ENCODE assay signal across 8 cellular contexts in genomic region chr2:210170442-210171303, GRCh38. TPM values are rescaled to one million over a fixed set of nuclear protein-coding genes. Genes with fewer than 3 reads are reported as not detected.
DNase-seq lines count a peak whose midpoint lies in the region; ATAC-seq and TF ChIP-seq lines count a peak whose summit lies in the region.

No MANE protein-coding gene starts in this region.

- intact Hi-C loops in left ventricle myocardium superior (cut with micrococcal nuclease): loop anchor here (10.0 kb wide), 1 partner anchor 166 kb away; the partner anchor contains the start of gene RPE

- DNase-seq in NCI-H1694 (lab: John Stamatoyannopoulos, UW): peak; percentile 92
- DNase-seq in T-helper 17 cell: peak; percentile 93 to 94 (median 94)
- DNase-seq in left ventricle myocardium superior: peak; percentile 96
- DNase-seq in progenitor cell of endocrine pancreas (ENCODE audit: low spot score, unreplicated experiment): peak; percentile 97
- peak; percentile 98 for DNase-seq in ureter (ENCODE audit: low spot score)

- no peaks in the 10 kb centered on the region for H3K9me3 Mint-ChIP-seq in progenitor cell of endocrine pancreas (ENCODE audit: low read depth)

- peak; percentile 17 for TF ChIP-seq CTCF in progenitor cell of endocrine pancreas (IDR thresholded peaks at IDR 0.05; ENCODE audit: unreplicated experiment)

- peaks cover 18% of the 10 kb centered on the region for H3K4me1 Mint-ChIP-seq in T-helper 17 cell
- peaks cover 26% of the 10 kb centered on the region for H3K4me1 Mint-ChIP-seq in progenitor cell of endocrine pancreas (ENCODE audit: low read depth)

- peak overlapping the region; percentile 97 for H3K4me3 Mint-ChIP-seq in T-helper 17 cell
- peak overlapping the region; percentile 99 for H3K4me3 Mint-ChIP-seq in progenitor cell of endocrine pancreas (ENCODE audit: low read depth)

- peak overlapping the region; percentile 99 for H3K27ac ChIP-seq in angular gyrus (ENCODE audit: low read depth, low read length)

- ATAC-seq in GM18498 (IDR thresholded peaks at IDR 0.05; ENCODE audit: unreplicated experiment) (peak; percentile 75), HG02885 (IDR thresholded peaks at IDR 0.05; ENCODE audit: poor library complexity, unreplicated experiment) (peak; percentile 75), T-helper 17 cell (peak; percentile 75), left ventricle myocardium superior (peak; percentile 88)

- no peaks in the 10 kb centered on the region for H3K9me3 ChIP-seq in T-helper 17 cell (ENCODE audit: control insufficient read depth, low read length, poor library complexity, severe bottlenecking)

- no peaks in the 10 kb centered on the region for H3K36me3 Mint-ChIP-seq in T-helper 17 cell (ENCODE audit: low read depth)
- H3K36me3 Mint-ChIP-seq in progenitor cell of endocrine pancreas (ENCODE audit: insufficient read depth): no peaks in the 10 kb centered on the region

- no peaks in the 10 kb centered on the region for H3K27me3 Mint-ChIP-seq in T-helper 17 cell
- no peaks in the 10 kb centered on the region for H3K27me3 Mint-ChIP-seq in progenitor cell of endocrine pancreas

- peak overlapping the region; percentile 96 for H3K27ac Mint-ChIP-seq in T-helper 17 cell
- H3K27ac Mint-ChIP-seq in progenitor cell of endocrine pancreas: peak overlapping the region; percentile 98

RNA-seq across cellular contexts. Expression of gene KANSL1L, which starts 0.5 kb away (rescaled TPM):
- total RNA-seq in T-helper 17 cell (1 to 10 TPM; 3.4 to 5.6 TPM), left ventricle myocardium superior (17.4 TPM), progenitor cell of endocrine pancreas (32.7 and 32.8 TPM in 2 replicates), ureter (44.1 TPM)

RNA-seq across cellular contexts. Expression of gene ACADL, which starts 54.6 kb away (rescaled TPM):
- total RNA-seq in T-helper 17 cell: not detected
- 0.59 TPM for total RNA-seq in left ventricle myocardium superior
- total RNA-seq in progenitor cell of endocrine pancreas: 0.38 and 0.55 TPM in 2 replicates
- 9.0 TPM for total RNA-seq in ureter

Comparison
In these comparisons a context has a peak if more than half of its experiments do, and no peak if none do; other contexts are left out.
1. Peak in every context shown above with its lines: DNase-seq, ATAC-seq and H3K27ac ChIP-seq.